In the genomic region with DNA sequence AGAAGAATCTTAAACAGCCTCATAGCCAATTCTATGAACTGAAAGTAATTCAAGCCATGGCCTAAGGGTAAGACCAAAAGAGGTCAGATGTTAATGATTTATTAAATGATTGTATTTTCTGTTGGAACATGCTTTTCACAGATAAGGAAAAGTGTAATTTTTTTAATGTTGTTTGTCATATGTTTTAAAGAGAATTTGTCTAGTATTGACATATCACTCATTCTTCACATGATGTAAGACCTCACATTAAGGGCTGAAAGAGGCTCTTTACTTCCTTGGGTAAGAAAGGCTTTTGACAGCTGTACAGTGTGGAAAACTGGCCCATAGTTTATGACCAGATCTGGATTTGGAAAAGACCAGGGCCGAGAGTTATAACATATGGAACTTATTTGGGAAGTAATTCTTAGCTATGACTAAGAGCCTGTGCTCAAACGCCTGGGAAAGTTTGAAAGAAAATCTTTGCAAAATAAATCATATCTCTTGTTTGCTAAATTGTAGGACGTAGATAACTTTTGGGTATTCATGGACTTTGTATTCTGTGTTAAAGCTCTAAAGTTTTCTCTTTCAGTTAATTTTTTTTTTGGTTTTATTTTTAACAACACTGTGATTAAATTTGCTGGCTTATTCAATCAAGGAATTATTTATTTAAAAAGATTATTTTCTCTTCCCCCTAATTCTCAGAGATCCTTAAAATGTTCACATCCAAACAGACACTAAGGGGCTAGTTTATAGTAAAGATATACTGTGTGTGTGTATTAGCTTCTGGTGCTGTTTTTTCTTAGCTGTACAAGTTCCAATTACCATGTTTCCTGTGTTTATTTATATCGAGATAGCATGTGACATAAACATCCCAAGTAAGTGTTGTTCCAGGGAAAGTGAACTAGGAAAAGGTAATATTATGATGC, we compare ENCODE assay signal across 15 cellular contexts.
DNase-seq lines count a peak whose midpoint lies in the region; ATAC-seq, FAIRE-seq and TF ChIP-seq lines count a peak whose summit lies in the region.
"Had no signal": no experiment of that assay in that cellular context is flagged by ENCODE, and none has a peak within 500 bp of the region (broad histone marks: within the 10 kb centered on the region; RNA-seq: fewer than 3 reads in every experiment).

No MANE protein-coding gene starts in this region.

- peak overlapping the region; percentile 64 for H3K27ac ChIP-seq in astrocyte (ENCODE audit: low read depth, low read length)
- H3K27ac ChIP-seq: thoracic aorta, VCaP had no signal

- no peaks in the 10 kb centered on the region for H3K36me3 ChIP-seq in astrocyte (ENCODE audit: insufficient read depth, low read length)
- H3K36me3 ChIP-seq: thoracic aorta had no signal

- peaks cover 1% of the 10 kb centered on the region for H3K9me3 Mint-ChIP-seq in astrocyte (ENCODE audit: unreplicated experiment)
- peaks cover 5% of the 10 kb centered on the region for H3K9me3 Mint-ChIP-seq in activated T-cell treated with anti-CD3 and anti-CD28 coated beads, Interleukin-2, amount 50 U/mL, for 4 hours
- H3K9me3 Mint-ChIP-seq: H9 had no signal

- DNase-seq in EL (peak; percentile 87), astrocyte (ENCODE audit: low read depth) (peak; percentile 78), hepatic stellate cell (ENCODE audit: low spot score) (peak; percentile 40), smooth muscle cell of the brain vasculature (ENCODE audit: low read depth, low spot score) (peak; percentile 58), posterior cingulate gyrus (no peak), ureter (ENCODE audit: low spot score) (no peak)
- no peak for DNase-seq in activated CD4-positive, CD25-positive, alpha-beta regulatory T cell treated with anti-CD3 and anti-CD28 coated beads, Interleukin-2, amount 50 U/mL, for 72 hours
- no peak for DNase-seq in activated T-cell treated with anti-CD3 and anti-CD28 coated beads, Interleukin-2, amount 50 U/mL, for 4 hours
- DNase-seq: H9; naive thymus-derived CD4-positive, alpha-beta T cell; NCI-H1417; stimulated activated CD4-positive, alpha-beta T cell treated with anti-CD3 and anti-CD28 coated beads, Interleukin-4, amount 100 ng/mL, for 24 hours had no signal

- no peaks in the 10 kb centered on the region for H3K27me3 ChIP-seq in astrocyte (ENCODE audit: insufficient read depth, low read length)

- peaks cover 5% of the 10 kb centered on the region for H3K79me2 ChIP-seq in astrocyte (ENCODE audit: insufficient read depth, low read length)

- H3K4me1 Mint-ChIP-seq in astrocyte (ENCODE audit: low read depth, unreplicated experiment): peaks cover 19% of the 10 kb centered on the region
- H3K4me1 Mint-ChIP-seq in activated T-cell treated with anti-CD3 and anti-CD28 coated beads, Interleukin-2, amount 50 U/mL, for 4 hours (ENCODE audit: low read depth): no peaks in the 10 kb centered on the region
- H3K4me1 Mint-ChIP-seq: naive thymus-derived CD4-positive, alpha-beta T cell had no signal

- H3K27ac Mint-ChIP-seq in astrocyte (ENCODE audit: unreplicated experiment): peak overlapping the region; percentile 1
- H3K27ac Mint-ChIP-seq: naive thymus-derived CD4-positive, alpha-beta T cell had no signal

- peak; percentile 62 for FAIRE-seq in astrocyte (lab: Jason Lieb, UNC)
- FAIRE-seq: colon had no signal

- intact Hi-C loops in posterior cingulate gyrus (cut with DNase I): no loop called here

- no peak overlapping the region for H2AFZ ChIP-seq in astrocyte (ENCODE audit: low read depth, low read length)

- peak overlapping the region; percentile 1 for H3K9ac ChIP-seq in astrocyte (ENCODE audit: low read length)

- no peak overlapping the region for H3K4me3 ChIP-seq in astrocyte (ENCODE audit: insufficient read depth, low read depth, low read length)
- H3K4me3 ChIP-seq: thoracic aorta had no signal

- H3K4me2 ChIP-seq in astrocyte (ENCODE audit: low read length): peak overlapping the region; percentile 46

- H4K20me1 ChIP-seq in astrocyte (ENCODE audit: insufficient read depth, low read length): no peaks in the 10 kb centered on the region

- TF ChIP-seq CTCF in astrocyte (IDR thresholded peaks at IDR 0.05; ENCODE audit: insufficient read depth, low read depth, low read length): no peak

- H3K4me3 Mint-ChIP-seq in astrocyte (ENCODE audit: unreplicated experiment): no peak overlapping the region
- no peak overlapping the region for H3K4me3 Mint-ChIP-seq in activated T-cell treated with anti-CD3 and anti-CD28 coated beads, Interleukin-2, amount 50 U/mL, for 4 hours
- H3K4me3 Mint-ChIP-seq: H9; naive thymus-derived CD4-positive, alpha-beta T cell had no signal

- no peaks in the 10 kb centered on the region for H3K9me3 ChIP-seq in astrocyte (ENCODE audit: insufficient read depth, low read depth, low read length)
- H3K9me3 ChIP-seq: thoracic aorta had no signal

- ATAC-seq in activated T-cell treated with anti-CD3 and anti-CD28 coated beads, Interleukin-2, amount 50 U/mL, for 4 hours: no peak
- ATAC-seq: naive thymus-derived CD4-positive, alpha-beta T cell had no signal

- H3K27me3 Mint-ChIP-seq in astrocyte (ENCODE audit: low read depth, unreplicated experiment): no peaks in the 10 kb centered on the region
- H3K27me3 Mint-ChIP-seq in activated T-cell treated with anti-CD3 and anti-CD28 coated beads, Interleukin-2, amount 50 U/mL, for 4 hours (ENCODE audit: low read depth): no peaks in the 10 kb centered on the region
- H3K27me3 Mint-ChIP-seq: naive thymus-derived CD4-positive, alpha-beta T cell had no signal

- no peaks in the 10 kb centered on the region for H3K36me3 Mint-ChIP-seq in astrocyte (ENCODE audit: low read depth, unreplicated experiment)
- no peaks in the 10 kb centered on the region for H3K36me3 Mint-ChIP-seq in activated T-cell treated with anti-CD3 and anti-CD28 coated beads, Interleukin-2, amount 50 U/mL, for 4 hours (ENCODE audit: insufficient read depth)
- H3K36me3 Mint-ChIP-seq: naive thymus-derived CD4-positive, alpha-beta T cell had no signal

- peaks cover 16% of the 10 kb centered on the region for H3K4me1 ChIP-seq in astrocyte (ENCODE audit: insufficient read depth, low read length)

Comparison
In these comparisons a context has a peak if more than half of its experiments do, and no peak if none do; other contexts are left out.
1. DNase-seq: peak in EL (single experiment), astrocyte (single experiment), hepatic stellate cell (single experiment) and smooth muscle cell of the brain vasculature (single experiment); none in posterior cingulate gyrus (0 of 10), ureter (single experiment), activated CD4-positive, CD25-positive, alpha-beta regulatory T cell treated with anti-CD3 and anti-CD28 coated beads, Interleukin-2, amount 50 U/mL, for 72 hours (single experiment) and activated T-cell treated with anti-CD3 and anti-CD28 coated beads, Interleukin-2, amount 50 U/mL, for 4 hours (single experiment).